ENCODE assay signal across 29 cellular contexts in the genomic region with DNA sequence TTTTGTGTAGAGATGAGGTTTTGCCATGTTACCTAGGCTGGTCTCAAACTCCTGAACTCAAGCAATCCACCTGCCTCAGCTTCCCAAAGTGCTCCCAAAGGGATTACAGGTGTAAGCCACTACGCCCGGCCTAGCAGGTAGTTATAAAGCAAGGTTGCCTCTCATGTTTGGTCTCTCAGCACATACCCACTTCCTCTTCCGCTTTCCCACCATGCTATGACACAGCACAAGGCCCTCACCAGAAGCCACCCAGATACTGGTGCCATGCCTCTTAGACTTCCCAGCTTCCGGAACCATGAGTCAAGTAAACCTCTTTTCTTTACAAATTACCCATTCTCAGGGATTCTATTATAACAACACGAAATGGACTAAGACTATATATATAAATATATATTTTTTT.
DNase-seq lines count a peak whose midpoint lies in the region; ATAC-seq and TF ChIP-seq lines count a peak whose summit lies in the region.
"Had no signal": no experiment of that assay in that cellular context is flagged by ENCODE, and none has a peak within 500 bp of the region (broad histone marks: within the 10 kb centered on the region; RNA-seq: fewer than 3 reads in every experiment).

No MANE protein-coding gene starts in this region.

- CTCF ChIA-PET in Calu3 (lab: Charles Lee): no interaction called here

- peak; percentile 49 for ATAC-seq in stimulated activated naive CD8-positive, alpha-beta T cell treated with anti-CD3 and anti-CD28 coated beads, Interleukin-15, amount 100 ng/mL, for 72 hours
- ATAC-seq in stimulated activated naive CD8-positive, alpha-beta T cell treated with anti-CD3 and anti-CD28 coated beads, Interleukin-15, Interleukin-2, amounts not matched to agents 100 U/mL and 50 U/mL, for 24 hours: no peak
- peak; percentile 49 for ATAC-seq in activated naive CD8-positive, alpha-beta T cell treated with anti-CD3 and anti-CD28 coated beads, Interleukin-2, amount 50 U/mL, for 24 hours
- no peak for ATAC-seq in activated naive CD4-positive, alpha-beta T cell treated with anti-CD3 and anti-CD28 coated beads, Interleukin-2, amount 50 U/mL, for 72 hours
- ATAC-seq: GM23338; left colon; naive thymus-derived CD8-positive, alpha-beta T cell; Panc1; pancreas; right cardiac atrium had no signal

- no peak for DNase-seq in stimulated activated naive CD8-positive, alpha-beta T cell treated with anti-CD3 and anti-CD28 coated beads, Interleukin-15, amount 100 ng/mL, for 72 hours
- no peak for DNase-seq in stimulated activated naive CD8-positive, alpha-beta T cell treated with anti-CD3 and anti-CD28 coated beads, Interleukin-15, Interleukin-2, amounts not matched to agents 100 U/mL and 50 U/mL, for 24 hours
- peak; percentile 60 for DNase-seq in MV-4-11 (lab: John Stamatoyannopoulos, UW)
- DNase-seq in activated naive CD8-positive, alpha-beta T cell treated with anti-CD3 and anti-CD28 coated beads, Interleukin-2, amount 50 U/mL, for 24 hours: no peak
- no peak for DNase-seq in cerebellum (ENCODE audit: low spot score)
- DNase-seq in middle frontal gyrus (ENCODE audit: extremely low spot score, low spot score): no peak
- no peak for DNase-seq in activated naive CD4-positive, alpha-beta T cell treated with anti-CD3 and anti-CD28 coated beads, Interleukin-2, amount 50 U/mL, for 72 hours (ENCODE audit: low spot score in 2 of 2)
- DNase-seq in Calu3: no peak
- DNase-seq: ACHN; activated CD4-positive, alpha-beta memory T cell treated with anti-CD3 and anti-CD28 coated beads, Interleukin-2, amount 10 ng/mL, durations not matched to agents 7 days and 5 days; activated CD4-positive, CD25-positive, alpha-beta regulatory T cell; activated gamma-delta T cell; anterior cingulate cortex; C1 segment of cervical spinal cord; caudate nucleus; DMS 273 treated with DMSO at 0.1 percent for 48 hours; head of caudate nucleus; left colon; MM.1S; NCI-H187 treated with DMSO at 0.1 percent for 48 hours; NCI-H226; NCI-H748 treated with DMSO at 0.1 percent for 48 hours; pancreas; right cardiac atrium; stimulated activated CD8-positive, alpha-beta memory T cell treated with anti-CD3 and anti-CD28 coated beads, Interleukin-4, amount 100 ng/mL, for 48 hours had no signal

- no peak overlapping the region for H3K27ac Mint-ChIP-seq in stimulated activated naive CD8-positive, alpha-beta T cell treated with anti-CD3 and anti-CD28 coated beads, Interleukin-15, amount 100 ng/mL, for 72 hours
- no peak overlapping the region for H3K27ac Mint-ChIP-seq in activated naive CD8-positive, alpha-beta T cell treated with anti-CD3 and anti-CD28 coated beads, Interleukin-2, amount 50 U/mL, for 24 hours
- H3K27ac Mint-ChIP-seq in activated naive CD4-positive, alpha-beta T cell treated with anti-CD3 and anti-CD28 coated beads, Interleukin-2, amount 50 U/mL, for 72 hours: peak overlapping the region in 1 of 2 donors; percentile 45
- no peak overlapping the region for H3K27ac Mint-ChIP-seq in Calu3 (ENCODE audit: unreplicated experiment)
- H3K27ac Mint-ChIP-seq: activated CD4-positive, alpha-beta memory T cell treated with anti-CD3 and anti-CD28 coated beads, Interleukin-2, amount 10 ng/mL, durations not matched to agents 7 days and 5 days; GM23338; T-helper 2 cell treated with Interferon-gamma antibody and Interleukin-4, amounts not matched to agents 5 μg/mL and 100 μg/mL, for 36 hours had no signal

- H3K4me3 Mint-ChIP-seq in stimulated activated naive CD8-positive, alpha-beta T cell treated with anti-CD3 and anti-CD28 coated beads, Interleukin-15, amount 100 ng/mL, for 72 hours: no peak overlapping the region
- H3K4me3 Mint-ChIP-seq in activated naive CD8-positive, alpha-beta T cell treated with anti-CD3 and anti-CD28 coated beads, Interleukin-2, amount 50 U/mL, for 24 hours: no peak overlapping the region
- no peak overlapping the region for H3K4me3 Mint-ChIP-seq in Calu3 (ENCODE audit: low read depth, unreplicated experiment)
- H3K4me3 Mint-ChIP-seq: activated CD4-positive, alpha-beta memory T cell treated with anti-CD3 and anti-CD28 coated beads, Interleukin-2, amount 10 ng/mL, durations not matched to agents 7 days and 5 days; GM23338; T-helper 2 cell treated with Interferon-gamma antibody and Interleukin-4, amounts not matched to agents 5 μg/mL and 100 μg/mL, for 36 hours had no signal

- H3K27me3 Mint-ChIP-seq in stimulated activated naive CD8-positive, alpha-beta T cell treated with anti-CD3 and anti-CD28 coated beads, Interleukin-15, amount 100 ng/mL, for 72 hours: no peaks in the 10 kb centered on the region
- peaks cover 2% of the 10 kb centered on the region for H3K27me3 Mint-ChIP-seq in activated naive CD8-positive, alpha-beta T cell treated with anti-CD3 and anti-CD28 coated beads, Interleukin-2, amount 50 U/mL, for 24 hours
- no peaks in the 10 kb centered on the region for H3K27me3 Mint-ChIP-seq in Calu3 (ENCODE audit: unreplicated experiment)

- intact Hi-C loops in Calu3 (cut with micrococcal nuclease; ENCODE audit: unreplicated experiment): no loop called here

- H3K4me1 Mint-ChIP-seq in stimulated activated naive CD8-positive, alpha-beta T cell treated with anti-CD3 and anti-CD28 coated beads, Interleukin-15, amount 100 ng/mL, for 72 hours: no peaks in the 10 kb centered on the region
- H3K4me1 Mint-ChIP-seq in activated naive CD8-positive, alpha-beta T cell treated with anti-CD3 and anti-CD28 coated beads, Interleukin-2, amount 50 U/mL, for 24 hours: no peaks in the 10 kb centered on the region
- H3K4me1 Mint-ChIP-seq in Calu3 (ENCODE audit: low read depth, unreplicated experiment): no peaks in the 10 kb centered on the region
- H3K4me1 Mint-ChIP-seq: GM23338 had no signal

- H3K9me3 Mint-ChIP-seq in stimulated activated naive CD8-positive, alpha-beta T cell treated with anti-CD3 and anti-CD28 coated beads, Interleukin-15, amount 100 ng/mL, for 72 hours: no peaks in the 10 kb centered on the region
- H3K9me3 Mint-ChIP-seq in activated naive CD8-positive, alpha-beta T cell treated with anti-CD3 and anti-CD28 coated beads, Interleukin-2, amount 50 U/mL, for 24 hours: peaks cover 6% of the 10 kb centered on the region
- H3K9me3 Mint-ChIP-seq in activated naive CD4-positive, alpha-beta T cell treated with anti-CD3 and anti-CD28 coated beads, Interleukin-2, amount 50 U/mL, for 72 hours: no peaks in the 10 kb centered on the region
- no peaks in the 10 kb centered on the region for H3K9me3 Mint-ChIP-seq in Calu3 (ENCODE audit: low read depth, unreplicated experiment)
- H3K9me3 Mint-ChIP-seq: activated CD4-positive, alpha-beta memory T cell treated with anti-CD3 and anti-CD28 coated beads, Interleukin-2, amount 10 ng/mL, durations not matched to agents 7 days and 5 days; GM23338; T-helper 2 cell treated with Interferon-gamma antibody and Interleukin-4, amounts not matched to agents 5 μg/mL and 100 μg/mL, for 36 hours had no signal

- TF ChIP-seq CTCF in Calu3 (IDR thresholded peaks at IDR 0.05; ENCODE audit: unreplicated experiment): no peak

- BruUV-seq in Calu3 (replicated peaks; lab: Mats Ljungman, UMichigan): no TSS peak

- H3K36me3 Mint-ChIP-seq in activated naive CD8-positive, alpha-beta T cell treated with anti-CD3 and anti-CD28 coated beads, Interleukin-2, amount 50 U/mL, for 24 hours (ENCODE audit: low read depth): no peaks in the 10 kb centered on the region
- no peaks in the 10 kb centered on the region for H3K36me3 Mint-ChIP-seq in activated naive CD4-positive, alpha-beta T cell treated with anti-CD3 and anti-CD28 coated beads, Interleukin-2, amount 50 U/mL, for 72 hours
- no peaks in the 10 kb centered on the region for H3K36me3 Mint-ChIP-seq in Calu3 (ENCODE audit: insufficient read depth, unreplicated experiment)
- H3K36me3 Mint-ChIP-seq: naive thymus-derived CD8-positive, alpha-beta T cell had no signal

Comparison
In these comparisons a context has a peak if more than half of its experiments do, and no peak if none do; other contexts are left out.
1. ATAC-seq: peak in stimulated activated naive CD8-positive, alpha-beta T cell treated with anti-CD3 and anti-CD28 coated beads, Interleukin-15, amount 100 ng/mL, for 72 hours (single experiment) and activated naive CD8-positive, alpha-beta T cell treated with anti-CD3 and anti-CD28 coated beads, Interleukin-2, amount 50 U/mL, for 24 hours (single experiment); none in stimulated activated naive CD8-positive, alpha-beta T cell treated with anti-CD3 and anti-CD28 coated beads, Interleukin-15, Interleukin-2, amounts not matched to agents 100 U/mL and 50 U/mL, for 24 hours (single experiment) and activated naive CD4-positive, alpha-beta T cell treated with anti-CD3 and anti-CD28 coated beads, Interleukin-2, amount 50 U/mL, for 72 hours (0 of 2).